Comparison of ENCODE assay signal across 1 cellular context in the genomic region with DNA sequence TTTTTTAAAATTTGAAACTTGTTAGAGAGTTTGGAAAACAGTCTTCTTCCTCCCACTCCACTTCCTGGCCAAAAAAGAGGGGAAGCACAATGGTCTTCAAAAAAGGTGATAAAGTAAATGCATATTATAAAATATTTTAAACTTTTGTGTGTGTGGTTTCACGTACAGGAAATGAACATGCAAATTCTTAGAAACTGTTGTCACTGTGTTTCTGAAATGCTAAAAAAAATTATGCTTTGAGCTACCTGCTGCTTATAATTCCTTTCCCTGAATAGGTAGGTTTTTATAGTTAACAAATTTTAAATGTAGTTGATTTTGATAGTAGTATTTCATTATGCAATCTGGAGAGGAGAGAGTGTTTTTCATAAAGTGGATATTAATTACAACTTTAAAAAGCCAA.
TF ChIP-seq lines count a peak whose summit lies in the region.

No MANE protein-coding gene starts in this region.

TF ChIP-seq in GM12878, 131 proteins besides CTCF, POLR2A, EP300 and RAD21:
- TF ChIP-seq, protein P1, sequence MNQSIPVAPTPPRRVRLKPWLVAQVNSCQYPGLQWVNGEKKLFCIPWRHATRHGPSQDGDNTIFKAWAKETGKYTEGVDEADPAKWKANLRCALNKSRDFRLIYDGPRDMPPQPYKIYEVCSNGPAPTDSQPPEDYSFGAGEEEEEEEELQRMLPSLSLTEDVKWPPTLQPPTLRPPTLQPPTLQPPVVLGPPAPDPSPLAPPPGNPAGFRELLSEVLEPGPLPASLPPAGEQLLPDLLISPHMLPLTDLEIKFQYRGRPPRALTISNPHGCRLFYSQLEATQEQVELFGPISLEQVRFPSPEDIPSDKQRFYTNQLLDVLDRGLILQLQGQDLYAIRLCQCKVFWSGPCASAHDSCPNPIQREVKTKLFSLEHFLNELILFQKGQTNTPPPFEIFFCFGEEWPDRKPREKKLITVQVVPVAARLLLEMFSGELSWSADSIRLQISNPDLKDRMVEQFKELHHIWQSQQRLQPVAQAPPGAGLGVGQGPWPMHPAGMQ (IDR thresholded peaks at IDR 0.05; ENCODE audit: borderline replicate concordance): no peak
- TF ChIP-seq, protein P2, sequence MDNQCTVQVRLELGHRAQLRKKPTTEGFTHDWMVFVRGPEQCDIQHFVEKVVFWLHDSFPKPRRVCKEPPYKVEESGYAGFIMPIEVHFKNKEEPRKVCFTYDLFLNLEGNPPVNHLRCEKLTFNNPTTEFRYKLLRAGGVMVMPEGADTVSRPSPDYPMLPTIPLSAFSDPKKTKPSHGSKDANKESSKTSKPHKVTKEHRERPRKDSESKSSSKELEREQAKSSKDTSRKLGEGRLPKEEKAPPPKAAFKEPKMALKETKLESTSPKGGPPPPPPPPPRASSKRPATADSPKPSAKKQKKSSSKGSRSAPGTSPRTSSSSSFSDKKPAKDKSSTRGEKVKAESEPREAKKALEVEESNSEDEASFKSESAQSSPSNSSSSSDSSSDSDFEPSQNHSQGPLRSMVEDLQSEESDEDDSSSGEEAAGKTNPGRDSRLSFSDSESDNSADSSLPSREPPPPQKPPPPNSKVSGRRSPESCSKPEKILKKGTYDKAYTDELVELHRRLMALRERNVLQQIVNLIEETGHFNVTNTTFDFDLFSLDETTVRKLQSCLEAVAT (IDR thresholded peaks at IDR 0.05): 0 out of 2 replicates have a peak, but pooled peaks have one; percentile 2
- TF ChIP-seq ZNF384 (IDR thresholded peaks at IDR 0.05; ENCODE audit: borderline replicate concordance, low read depth, low read length) (peak; percentile 51; the same call in 1 of the 2 replicates), GATAD2B (conservative IDR thresholded peaks at IDR 0.05; ENCODE audit: low read depth) (no peak), POU2F2 (IDR thresholded peaks at IDR 0.05; ENCODE audit: borderline replicate concordance, low read depth, low read length) (peak; percentile 72; the same call in 1 of the 3 replicates), RB1 (IDR thresholded peaks at IDR 0.05; ENCODE audit: borderline replicate concordance) (no peak), RUNX3 (IDR thresholded peaks at IDR 0.05; ENCODE audit: low read length) (peak; percentile 37; the same call in 1 of the 2 replicates)
